In genomic region chr3:67113802-67114407, GRCh38 we compare ENCODE assay signal across 1 cellular context.
A peak's percentile ranks its signal among the peaks of the same experiment; 100 is the strongest.
TF ChIP-seq lines count a peak whose summit lies in the region.

No MANE protein-coding gene starts in this region.

TF ChIP-seq in WTC11, 78 proteins besides CTCF, POLR2A, EP300 and RAD21 (continued from another document):
- 0 out of 2 replicates have a peak, but pooled peaks have one; percentile 33 for TF ChIP-seq ZNF512 (CRISPR knock-in tag; IDR thresholded peaks at IDR 0.05; ENCODE audit: borderline replicate concordance)
- TF ChIP-seq ZBTB43 (CRISPR knock-in tag; IDR thresholded peaks at IDR 0.05): peak; percentile 89; the same call in 1 of the 2 replicates
- TF ChIP-seq SP1 (CRISPR knock-in tag; conservative IDR thresholded peaks at IDR 0.05): peak; percentile 62; the same call in 1 of the 2 replicates
- no peak for TF ChIP-seq KAT7 (CRISPR knock-in tag; IDR thresholded peaks at IDR 0.05; ENCODE audit: borderline replicate concordance)
- no peak for TF ChIP-seq ZMAT4 (CRISPR knock-in tag; IDR thresholded peaks at IDR 0.05)
- peak; percentile 77 for TF ChIP-seq IRF1 (CRISPR knock-in tag; IDR thresholded peaks at IDR 0.05)
- peak; percentile 79; the same call in 1 of the 2 replicates for TF ChIP-seq MYBL2 (CRISPR knock-in tag; IDR thresholded peaks at IDR 0.05)
- TF ChIP-seq ELF4 (CRISPR knock-in tag; IDR thresholded peaks at IDR 0.05; ENCODE audit: low read depth): no peak
- no peak for TF ChIP-seq ZNF219 (CRISPR knock-in tag; IDR thresholded peaks at IDR 0.05; ENCODE audit: borderline replicate concordance)
- peak; percentile 42; the same call in 1 of the 2 replicates for TF ChIP-seq USF1 (CRISPR knock-in tag; IDR thresholded peaks at IDR 0.05)
- no peak for TF ChIP-seq E2F1 (CRISPR knock-in tag; IDR thresholded peaks at IDR 0.05)
- TF ChIP-seq HMGXB4 (CRISPR knock-in tag; IDR thresholded peaks at IDR 0.05): peak; percentile 39; the same call in 1 of the 2 replicates
- no peak for TF ChIP-seq GRHL2 (CRISPR knock-in tag; IDR thresholded peaks at IDR 0.05; ENCODE audit: insufficient replicate concordance, severe bottlenecking)
TF ChIP-seq in WTC11: peak in this region for 29.
